Comparison of ENCODE assay signal across 9 cellular contexts in the genomic region with DNA sequence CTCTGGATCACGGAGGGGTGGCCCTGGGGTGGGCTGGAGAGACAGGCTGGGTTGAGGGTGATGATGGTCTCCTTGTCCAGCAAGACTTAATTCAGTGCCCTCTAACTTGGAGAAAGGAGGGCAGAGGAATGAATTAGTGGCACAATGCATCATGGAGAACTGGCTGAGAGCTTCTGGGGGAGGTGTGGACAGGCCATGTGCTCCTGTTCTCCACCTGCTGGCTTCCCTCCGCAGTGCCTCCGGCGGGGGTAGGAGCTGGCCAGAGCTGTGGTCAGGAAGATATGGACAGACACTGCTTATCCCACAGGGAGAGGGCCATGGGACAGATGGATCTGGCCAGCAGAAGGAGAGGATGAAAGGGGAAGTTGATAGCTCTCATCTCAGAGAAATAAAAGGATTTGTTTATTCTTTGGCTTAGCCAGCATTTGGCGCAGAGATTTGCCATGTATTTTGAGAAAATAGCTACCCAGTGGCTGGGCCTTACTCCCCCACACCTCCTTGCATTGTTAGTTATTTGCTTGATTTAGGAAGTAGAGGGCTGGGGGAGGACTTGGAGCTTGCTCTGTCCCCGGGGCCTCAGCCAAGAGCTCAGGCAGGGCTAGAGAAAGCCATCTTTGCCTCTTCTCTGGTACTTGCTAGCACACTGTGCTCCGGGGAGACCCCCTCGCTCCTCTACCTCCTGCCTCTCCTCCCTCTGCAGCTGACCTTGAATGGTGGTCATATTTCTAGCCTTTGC.
DNase-seq lines count a peak whose midpoint lies in the region; ATAC-seq and TF ChIP-seq lines count a peak whose summit lies in the region.
"Had no signal": no experiment of that assay in that cellular context is flagged by ENCODE, and none has a peak within 500 bp of the region (broad histone marks: within the 10 kb centered on the region; RNA-seq: fewer than 3 reads in every experiment).

No MANE protein-coding gene starts in this region.

- peak; percentile 69 for TF ChIP-seq CTCF in brain microvascular endothelial cell (IDR thresholded peaks at IDR 0.05; ENCODE audit: low read depth, low read length, missing control alignments)
- TF ChIP-seq CTCF in lower lobe of right lung (IDR thresholded peaks at IDR 0.05): no peak
- no peak for TF ChIP-seq CTCF in ascending aorta (IDR thresholded peaks at IDR 0.05)

- peaks cover 50% of the 10 kb centered on the region for H3K4me1 ChIP-seq in BLaER1
- no peaks in the 10 kb centered on the region for H3K4me1 ChIP-seq in lower lobe of right lung
- no peaks in the 10 kb centered on the region for H3K4me1 ChIP-seq in ascending aorta

- peak overlapping the region; percentile 67; the same call in 1 of the 2 replicates for H3K9ac ChIP-seq in BLaER1

- peaks cover 63% of the 10 kb centered on the region for H4K20me1 ChIP-seq in BLaER1

- H3K36me3 ChIP-seq in BLaER1 (no peaks in the 10 kb centered on the region), brain microvascular endothelial cell (replicated peaks) (no peaks in the 10 kb centered on the region), lower lobe of right lung (no peaks in the 10 kb centered on the region), ascending aorta (no peaks in the 10 kb centered on the region)

- 0 out of 2 replicates have a peak overlapping the region, but pooled peaks have one; percentile 11 for H3K27ac ChIP-seq in BLaER1
- H3K27ac ChIP-seq in brain microvascular endothelial cell: no peak overlapping the region
- no peak overlapping the region for H3K27ac ChIP-seq in lower lobe of right lung
- H3K27ac ChIP-seq in ascending aorta: no peak overlapping the region
- H3K27ac ChIP-seq: HL-60 had no signal

- in situ Hi-C loops in brain microvascular endothelial cell (cut with HindIII; ENCODE audit: low pct_ligation_motif_present, low sequenced_read_pairs): no loop called here

- ATAC-seq in lower lobe of right lung (peak; percentile 31 to 33), HG03025 (IDR thresholded peaks at IDR 0.05; ENCODE audit: low FRiP score, unreplicated experiment) (no peak)

- H3K4me3 ChIP-seq in BLaER1: peak overlapping the region; percentile 39; the same call in 1 of the 2 replicates
- H3K4me3 ChIP-seq in brain microvascular endothelial cell (ENCODE audit: low read depth, low read length): no peak overlapping the region
- H3K4me3 ChIP-seq in lower lobe of right lung: no peak overlapping the region
- peak overlapping the region in 1 of 2 donors; percentile 57 for H3K4me3 ChIP-seq in ascending aorta

- H3K9me3 ChIP-seq in BLaER1 (no peaks in the 10 kb centered on the region), lower lobe of right lung (no peaks in the 10 kb centered on the region), ascending aorta (no peaks in the 10 kb centered on the region)

- DNase-seq in LHCN-M2 (ENCODE audit: low read depth): peak; percentile 61
- DNase-seq in brain microvascular endothelial cell: peak; percentile 32
- DNase-seq in lower lobe of right lung: no peak
- DNase-seq in ascending aorta (ENCODE audit: low spot score in 2 of 2): no peak
- DNase-seq in germinal center (ENCODE audit: low spot score): no peak
- DNase-seq in Kasumi-1 (lab: John Stamatoyannopoulos, UW): no peak

- H3K4me2 ChIP-seq in BLaER1: peak overlapping the region; percentile 97

- H3K27me3 ChIP-seq in BLaER1 (no peaks in the 10 kb centered on the region), brain microvascular endothelial cell (replicated peaks) (no peaks in the 10 kb centered on the region), lower lobe of right lung (ENCODE audit: low read depth) (peaks cover 11% of the 10 kb centered on the region), ascending aorta (no peaks in the 10 kb centered on the region)

- intact Hi-C loops in lower lobe of right lung (cut with DNase I): no loop called here
- intact Hi-C loops in ascending aorta (cut with DNase I): no loop called here

Comparison
In these comparisons a context has a peak if more than half of its experiments do, and no peak if none do; other contexts are left out.
1. DNase-seq: peak in LHCN-M2 (single experiment) and brain microvascular endothelial cell (single experiment); none in lower lobe of right lung (single experiment), ascending aorta (0 of 2), germinal center (single experiment) and Kasumi-1 (0 of 2).